21 cellular contexts compared by ENCODE assay signal in genomic region chr22:49420651-49421050, GRCh38.
"Had no signal": no experiment of that assay in that cellular context is flagged by ENCODE, and none has a peak within 500 bp of the region (broad histone marks: within the 10 kb centered on the region; RNA-seq: fewer than 3 reads in every experiment).

No MANE protein-coding gene starts in this region.

- H3K4me3 ChIP-seq: SJCRH30 had no signal

- H3K27ac ChIP-seq: SJCRH30 had no signal

- H3K36me3 ChIP-seq: SJCRH30 had no signal

- H3K9me3 ChIP-seq: SJCRH30 had no signal

- ATAC-seq: HepG2, SK-N-SH treated with all-trans-retinoic acid at 6 μM for 48 hours had no signal

- DNase-seq: IMR-90, Kasumi-1, KG1, MV-4-11, NCI-H1048, NCI-H1105, NCI-H1417, NCI-H1436 treated with DMSO at 0.1 percent for 48 hours, NCI-H1694, NCI-H187 treated with DMSO at 0.1 percent for 48 hours, NCI-H2029 treated with DMSO at 0.1 percent for 48 hours, NCI-H345, NCI-H446 treated with DMSO at 0.1 percent for 48 hours, NCI-H510A treated with DMSO at 0.1 percent for 48 hours, NCI-H69, NCI-H774, RPMI8226, SHP77, SJCRH30 had no signal

- H3K4me1 ChIP-seq: SJCRH30 had no signal
